In genomic region chr19:40110570-40110969, GRCh38 we compare ENCODE assay signal across 1 cellular context.
TF ChIP-seq lines count a peak whose summit lies in the region.

No MANE protein-coding gene starts in this region.

TF ChIP-seq in HepG2, 621 proteins besides CTCF, POLR2A, EP300 and RAD21 (continued from another document):
- TF ChIP-seq ELF1 (CRISPR knock-in tag; IDR thresholded peaks at IDR 0.05) (no peak), FOXA3 (CRISPR knock-in tag; IDR thresholded peaks at IDR 0.05) (peak; percentile 69), ZNF570 (CRISPR knock-in tag; IDR thresholded peaks at IDR 0.05; ENCODE audit: borderline replicate concordance) (no peak), HOXA9 (CRISPR knock-in tag; IDR thresholded peaks at IDR 0.05; ENCODE audit: borderline replicate concordance) (no peak), SOX13 (IDR thresholded peaks at IDR 0.05) (no peak), SOX13 (CRISPR knock-in tag; conservative IDR thresholded peaks at IDR 0.05 in 1 of 2, IDR thresholded peaks at IDR 0.05 in 1 of 2) (peak in 1 of 2 experiments; percentile 14; a peak in 1 of 4 replicates), FOXA1 (IDR thresholded peaks at IDR 0.05) (no peak), FOXA1 (CRISPR knock-in tag; IDR thresholded peaks at IDR 0.05) (peak; percentile 30; the same call in 1 of the 2 replicates), FOXP1 (IDR thresholded peaks at IDR 0.05) (no peak), FOXP1 (CRISPR knock-in tag; IDR thresholded peaks at IDR 0.05) (peak; percentile 34; the same call in 1 of the 2 replicates), KLF6 (CRISPR knock-in tag; IDR thresholded peaks at IDR 0.05) (no peak), ARID5B (CRISPR knock-in tag; IDR thresholded peaks at IDR 0.05) (0 out of 2 replicates have a peak, but pooled peaks have one; percentile 20), IRX3 (CRISPR knock-in tag; IDR thresholded peaks at IDR 0.05; ENCODE audit: borderline replicate concordance, low read depth) (no peak), TOE1 (CRISPR knock-in tag; IDR thresholded peaks at IDR 0.05) (no peak), REXO4 (CRISPR knock-in tag; IDR thresholded peaks at IDR 0.05; ENCODE audit: borderline replicate concordance) (no peak), ZNF496 (CRISPR knock-in tag; IDR thresholded peaks at IDR 0.05; ENCODE audit: insufficient replicate concordance) (no peak), RFX5 (IDR thresholded peaks at IDR 0.05; ENCODE audit: low read depth, low read length) (no peak)
- TF ChIP-seq, protein P1, sequence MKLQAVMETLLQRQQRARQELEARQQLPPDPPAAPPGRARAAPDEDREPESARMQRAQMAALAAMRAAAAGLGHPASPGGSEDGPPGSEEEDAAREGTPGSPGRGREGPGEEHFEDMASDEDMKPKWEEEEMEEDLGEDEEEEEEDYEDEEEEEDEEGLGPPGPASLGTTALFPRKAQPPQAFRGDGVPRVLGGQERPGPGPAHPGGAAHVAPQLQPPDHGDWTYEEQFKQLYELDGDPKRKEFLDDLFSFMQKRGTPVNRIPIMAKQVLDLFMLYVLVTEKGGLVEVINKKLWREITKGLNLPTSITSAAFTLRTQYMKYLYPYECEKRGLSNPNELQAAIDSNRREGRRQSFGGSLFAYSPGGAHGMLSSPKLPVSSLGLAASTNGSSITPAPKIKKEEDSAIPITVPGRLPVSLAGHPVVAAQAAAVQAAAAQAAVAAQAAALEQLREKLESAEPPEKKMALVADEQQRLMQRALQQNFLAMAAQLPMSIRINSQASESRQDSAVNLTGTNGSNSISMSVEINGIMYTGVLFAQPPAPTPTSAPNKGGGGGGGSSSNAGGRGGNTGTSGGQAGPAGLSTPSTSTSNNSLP (IDR thresholded peaks at IDR 0.05; ENCODE audit: low read depth, low read length), result 0 out of 2 replicates have a peak, but pooled peaks have one; percentile 21
- TF ChIP-seq, protein P2, sequence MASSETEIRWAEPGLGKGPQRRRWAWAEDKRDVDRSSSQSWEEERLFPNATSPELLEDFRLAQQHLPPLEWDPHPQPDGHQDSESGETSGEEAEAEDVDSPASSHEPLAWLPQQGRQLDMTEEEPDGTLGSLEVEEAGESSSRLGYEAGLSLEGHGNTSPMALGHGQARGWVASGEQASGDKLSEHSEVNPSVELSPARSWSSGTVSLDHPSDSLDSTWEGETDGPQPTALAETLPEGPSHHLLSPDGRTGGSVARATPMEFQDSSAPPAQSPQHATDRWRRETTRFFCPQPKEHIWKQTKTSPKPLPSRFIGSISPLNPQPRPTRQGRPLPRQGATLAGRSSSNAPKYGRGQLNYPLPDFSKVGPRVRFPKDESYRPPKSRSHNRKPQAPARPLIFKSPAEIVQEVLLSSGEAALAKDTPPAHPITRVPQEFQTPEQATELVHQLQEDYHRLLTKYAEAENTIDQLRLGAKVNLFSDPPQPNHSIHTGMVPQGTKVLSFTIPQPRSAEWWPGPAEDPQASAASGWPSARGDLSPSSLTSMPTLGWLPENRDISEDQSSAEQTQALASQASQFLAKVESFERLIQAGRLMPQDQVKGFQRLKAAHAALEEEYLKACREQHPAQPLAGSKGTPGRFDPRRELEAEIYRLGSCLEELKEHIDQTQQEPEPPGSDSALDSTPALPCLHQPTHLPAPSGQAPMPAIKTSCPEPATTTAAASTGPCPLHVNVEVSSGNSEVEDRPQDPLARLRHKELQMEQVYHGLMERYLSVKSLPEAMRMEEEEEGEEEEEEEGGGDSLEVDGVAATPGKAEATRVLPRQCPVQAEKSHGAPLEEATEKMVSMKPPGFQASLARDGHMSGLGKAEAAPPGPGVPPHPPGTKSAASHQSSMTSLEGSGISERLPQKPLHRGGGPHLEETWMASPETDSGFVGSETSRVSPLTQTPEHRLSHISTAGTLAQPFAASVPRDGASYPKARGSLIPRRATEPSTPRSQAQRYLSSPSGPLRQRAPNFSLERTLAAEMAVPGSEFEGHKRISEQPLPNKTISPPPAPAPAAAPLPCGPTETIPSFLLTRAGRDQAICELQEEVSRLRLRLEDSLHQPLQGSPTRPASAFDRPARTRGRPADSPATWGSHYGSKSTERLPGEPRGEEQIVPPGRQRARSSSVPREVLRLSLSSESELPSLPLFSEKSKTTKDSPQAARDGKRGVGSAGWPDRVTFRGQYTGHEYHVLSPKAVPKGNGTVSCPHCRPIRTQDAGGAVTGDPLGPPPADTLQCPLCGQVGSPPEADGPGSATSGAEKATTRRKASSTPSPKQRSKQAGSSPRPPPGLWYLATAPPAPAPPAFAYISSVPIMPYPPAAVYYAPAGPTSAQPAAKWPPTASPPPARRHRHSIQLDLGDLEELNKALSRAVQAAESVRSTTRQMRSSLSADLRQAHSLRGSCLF (CRISPR knock-in tag; IDR thresholded peaks at IDR 0.05; ENCODE audit: borderline replicate concordance), result no peak
